In genomic region chr6:27518881-27519795, GRCh38 we compare ENCODE assay signal across 1 cellular context.
TF ChIP-seq lines count a peak whose summit lies in the region.

No MANE protein-coding gene starts in this region.

TF ChIP-seq in GM12878, 131 proteins besides CTCF, POLR2A, EP300 and RAD21 (continued from another document):
- TF ChIP-seq ZBTB33 (IDR thresholded peaks at IDR 0.05) (no peak), MLLT1 (IDR thresholded peaks at IDR 0.05) (peak; percentile 59), POU2F2 (IDR thresholded peaks at IDR 0.05; ENCODE audit: borderline replicate concordance, low read depth, low read length) (0 out of 3 replicates have a peak, but pooled peaks have one; percentile 3), LARP7 (IDR thresholded peaks at IDR 0.05) (0 out of 2 replicates have a peak, but pooled peaks have one; percentile 39), PKNOX1 (IDR thresholded peaks at IDR 0.05) (peak; percentile 63), IKZF1 (conservative IDR thresholded peaks at IDR 0.05) (peak; percentile 62), SMARCA5 (IDR thresholded peaks at IDR 0.05) (peak; percentile 82), YY1 (IDR thresholded peaks at IDR 0.05; ENCODE audit: low read depth, low read length) (peak; percentile 51; the same call in 1 of the 2 replicates), FOS (IDR thresholded peaks at IDR 0.05; ENCODE audit: borderline replicate concordance, extremely low read depth, insufficient read length) (no peak), MTA2 (IDR thresholded peaks at IDR 0.05; ENCODE audit: low read depth) (peak; percentile 18; the same call in 1 of the 2 replicates), NFIC (IDR thresholded peaks at IDR 0.05; ENCODE audit: low read depth, low read length) (no peak), MEF2B (IDR thresholded peaks at IDR 0.05; ENCODE audit: partially characterized antibody, poor library complexity, severe bottlenecking) (peak; percentile 12), POLR2AphosphoS2 (IDR thresholded peaks at IDR 0.05; ENCODE audit: low read depth, low read length) (no peak), TCF12 (IDR thresholded peaks at IDR 0.05; ENCODE audit: low read depth, low read length) (no peak), SKIL (IDR thresholded peaks at IDR 0.05; ENCODE audit: low read depth, poor library complexity, severe bottlenecking) (peak; percentile 74), CREB1 (IDR thresholded peaks at IDR 0.05; ENCODE audit: low read depth) (peak; percentile 19; the same call in 1 of the 2 replicates), NBN (IDR thresholded peaks at IDR 0.05) (0 out of 2 replicates have a peak, but pooled peaks have one; percentile 23), ATF7 (IDR thresholded peaks at IDR 0.05; ENCODE audit: low read depth) (0 out of 2 replicates have a peak, but pooled peaks have one; percentile 31), ZBTB40 (IDR thresholded peaks at IDR 0.05; ENCODE audit: borderline replicate concordance) (peak; percentile 63; the same call in 1 of the 2 replicates), BHLHE40 (IDR thresholded peaks at IDR 0.05; ENCODE audit: borderline replicate concordance in 1 of 2, low read depth in 2 of 2, low read length in 1 of 2) (peak; percentile 25 to 40; a peak in 1 of 4 replicates), TARDBP (IDR thresholded peaks at IDR 0.05; ENCODE audit: borderline replicate concordance) (peak; percentile 94), ZBED1 (IDR thresholded peaks at IDR 0.05; ENCODE audit: borderline replicate concordance) (no peak), ZNF687 (IDR thresholded peaks at IDR 0.05) (no peak), NFYA (IDR thresholded peaks at IDR 0.05; ENCODE audit: borderline replicate concordance, low read depth, low read length) (no peak), ASH2L (IDR thresholded peaks at IDR 0.05; ENCODE audit: borderline replicate concordance, low read depth) (peak; percentile 77), TBL1XR1 (IDR thresholded peaks at IDR 0.05; ENCODE audit: low read depth, low read length) (0 out of 2 replicates have a peak, but pooled peaks have one; percentile 56), YBX1 (IDR thresholded peaks at IDR 0.05) (no peak), EED (IDR thresholded peaks at IDR 0.05; ENCODE audit: low read depth) (peak; percentile 40; the same call in 1 of the 2 replicates), RB1 (IDR thresholded peaks at IDR 0.05; ENCODE audit: borderline replicate concordance) (no peak), DPF2 (IDR thresholded peaks at IDR 0.05) (no peak), SMC3 (IDR thresholded peaks at IDR 0.05; ENCODE audit: borderline replicate concordance, low read length) (peak; percentile 81; the same call in 1 of the 2 replicates), FOXM1 (IDR thresholded peaks at IDR 0.05; ENCODE audit: low read depth, low read length) (0 out of 2 replicates have a peak, but pooled peaks have one; percentile 16)
TF ChIP-seq in GM12878: peak in this region for 27.
